ENCODE assay signal across 24 cellular contexts in genomic region chr15:59335197-59335786, GRCh38. TPM values are rescaled to one million over a fixed set of nuclear protein-coding genes. Genes with fewer than 3 reads are reported as not detected.
DNase-seq lines count a peak whose midpoint lies in the region; ATAC-seq and TF ChIP-seq lines count a peak whose summit lies in the region.
"Had no signal": no experiment of that assay in that cellular context is flagged by ENCODE, and none has a peak within 500 bp of the region (broad histone marks: within the 10 kb centered on the region; RNA-seq: fewer than 3 reads in every experiment).

No MANE protein-coding gene starts in this region.

- DNase-seq in DMS79 treated with DMSO at 0.1 percent for 48 hours (lab: John Stamatoyannopoulos, UW) (peak; percentile 22), DMS79 (lab: John Stamatoyannopoulos, UW) (no peak), RWPE1 (ENCODE audit: low spot score) (no peak), endodermal cell (peak; percentile 35), NCI-H1105 (lab: John Stamatoyannopoulos, UW) (no peak)
- DNase-seq: activated CD4-positive, alpha-beta memory T cell treated with anti-CD3 and anti-CD28 coated beads, Interleukin-2, amount 10 ng/mL, durations not matched to agents 7 days and 5 days; activated T-cell treated with anti-CD3 and anti-CD28 coated beads, Interleukin-2, amount 50 U/mL, for 48 hours; Caco-2; hypothalamus; kidney; mesendoderm; NCI-H1694; posterior cingulate gyrus; stomach; T-helper 1 cell; upper lobe of left lung had no signal

- no peak overlapping the region for H3K27ac Mint-ChIP-seq in endodermal cell
- H3K27ac Mint-ChIP-seq: activated CD4-positive, alpha-beta memory T cell treated with anti-CD3 and anti-CD28 coated beads, Interleukin-2, amount 10 ng/mL, durations not matched to agents 7 days and 5 days; activated naive CD4-positive, alpha-beta T cell treated with anti-CD3 and anti-CD28 coated beads, Interleukin-2, amount 50 U/mL, for 24 hours; nephron had no signal

- H3K36me3 Mint-ChIP-seq in endodermal cell (ENCODE audit: low read depth), result peaks cover 5% of the 10 kb centered on the region
- H3K36me3 Mint-ChIP-seq: activated naive CD4-positive, alpha-beta T cell treated with anti-CD3 and anti-CD28 coated beads, Interleukin-2, amount 50 U/mL, for 24 hours had no signal

- no peak overlapping the region for H3K4me3 Mint-ChIP-seq in endodermal cell
- H3K4me3 Mint-ChIP-seq: activated CD4-positive, alpha-beta memory T cell treated with anti-CD3 and anti-CD28 coated beads, Interleukin-2, amount 10 ng/mL, durations not matched to agents 7 days and 5 days; activated naive CD4-positive, alpha-beta T cell treated with anti-CD3 and anti-CD28 coated beads, Interleukin-2, amount 50 U/mL, for 24 hours; nephron had no signal

- H3K9me3 ChIP-seq in endodermal cell (ENCODE audit: control insufficient read depth, low read length), result no peaks in the 10 kb centered on the region
- H3K9me3 ChIP-seq: breast epithelium, Caco-2, stomach, upper lobe of left lung had no signal

- ATAC-seq in GM18511 (IDR thresholded peaks at IDR 0.05; ENCODE audit: unreplicated experiment), result no peak
- no peak for ATAC-seq in GM19452 (IDR thresholded peaks at IDR 0.05; ENCODE audit: unreplicated experiment)

- no peaks in the 10 kb centered on the region for H3K36me3 ChIP-seq in endodermal cell (ENCODE audit: control insufficient read depth, insufficient read depth, low read length)
- H3K36me3 ChIP-seq: breast epithelium, stomach, upper lobe of left lung had no signal

- no peak overlapping the region for H3K9ac ChIP-seq in endodermal cell (ENCODE audit: extremely low read depth, low read length, poor library complexity, severe bottlenecking)

- no peaks in the 10 kb centered on the region for H3K4me1 ChIP-seq in endodermal cell (ENCODE audit: control insufficient read depth, insufficient read depth, low read length)
- H3K4me1 ChIP-seq: breast epithelium had no signal

- POLR2A ChIA-PET in RWPE1 (lab: Yijun Ruan, JAX; ENCODE audit: low non-redundant PET), result no interaction called here

- TF ChIP-seq CTCF in RWPE1 (conservative IDR thresholded peaks at IDR 0.05; ENCODE audit: low read depth) (no peak), endodermal cell (conservative IDR thresholded peaks at IDR 0.05) (no peak)

- peaks cover 21% of the 10 kb centered on the region for H3K4me1 Mint-ChIP-seq in endodermal cell
- H3K4me1 Mint-ChIP-seq: activated naive CD4-positive, alpha-beta T cell treated with anti-CD3 and anti-CD28 coated beads, Interleukin-2, amount 50 U/mL, for 24 hours; nephron had no signal

- CTCF ChIA-PET in RWPE1 (lab: Yijun Ruan, JAX), result no interaction called here

- peak overlapping the region; percentile 25; the same call in 1 of the 2 replicates for H3K27ac ChIP-seq in RWPE1
- H3K27ac ChIP-seq in endodermal cell (ENCODE audit: low read depth, low read length), result no peak overlapping the region
- peak overlapping the region; percentile 27 for H3K27ac ChIP-seq in temporal lobe (ENCODE audit: low read depth, low read length)
- H3K27ac ChIP-seq: 22Rv1, breast epithelium, coronary artery, stomach, upper lobe of left lung had no signal

- 89 to 91% methylated on average over 9 to 10 of the region's 10 CpGs for WGBS in endodermal cell (ENCODE audit: insufficient coverage in 1 of 2, insufficient read length in 1 of 2), 2 experiments

- no peaks in the 10 kb centered on the region for H3K27me3 ChIP-seq in endodermal cell (ENCODE audit: control insufficient read depth, insufficient read depth, low read length, poor library complexity, severe bottlenecking)
- H3K27me3 ChIP-seq: breast epithelium, stomach, upper lobe of left lung had no signal

- peaks cover 14% of the 10 kb centered on the region for H3K9me3 Mint-ChIP-seq in endodermal cell
- H3K9me3 Mint-ChIP-seq: activated CD4-positive, alpha-beta memory T cell treated with anti-CD3 and anti-CD28 coated beads, Interleukin-2, amount 10 ng/mL, durations not matched to agents 7 days and 5 days; activated naive CD4-positive, alpha-beta T cell treated with anti-CD3 and anti-CD28 coated beads, Interleukin-2, amount 50 U/mL, for 24 hours; nephron had no signal

- no peak overlapping the region for H3K4me3 ChIP-seq in endodermal cell (ENCODE audit: low read length)
- H3K4me3 ChIP-seq: breast epithelium, coronary artery, stomach, upper lobe of left lung had no signal

- H3K27me3 Mint-ChIP-seq in endodermal cell (ENCODE audit: insufficient read depth), result no peaks in the 10 kb centered on the region
- H3K27me3 Mint-ChIP-seq: activated naive CD4-positive, alpha-beta T cell treated with anti-CD3 and anti-CD28 coated beads, Interleukin-2, amount 50 U/mL, for 24 hours had no signal

RNA-seq across cellular contexts. Expression of gene MYO1E, which starts 37.4 kb away (rescaled TPM):
- total RNA-seq in endodermal cell (10 to 100 TPM; 47.8 to 65.6 TPM), temporal lobe (13.8 TPM)
- 22.1 TPM for polyA plus RNA-seq in endodermal cell (2013, experiment 1 of 2)
- polyA plus RNA-seq in endodermal cell (2013, experiment 2 of 2), result 17.6 TPM

Comparison
In these comparisons a context has a peak if more than half of its experiments do, and no peak if none do; other contexts are left out.
1. DNase-seq: peak in DMS79 treated with DMSO at 0.1 percent for 48 hours (single experiment) and endodermal cell (single experiment); none in DMS79 (single experiment), RWPE1 (single experiment) and NCI-H1105 (single experiment).